11 cellular contexts compared by ENCODE assay signal in genomic region chr16:57194512-57194911, GRCh38. TPM values are rescaled to one million over a fixed set of nuclear protein-coding genes. Genes with fewer than 3 reads are reported as not detected.
DNase-seq lines count a peak whose midpoint lies in the region; ATAC-seq and TF ChIP-seq lines count a peak whose summit lies in the region.
"Had no signal": no experiment of that assay in that cellular context is flagged by ENCODE, and none has a peak within 500 bp of the region (broad histone marks: within the 10 kb centered on the region; RNA-seq: fewer than 3 reads in every experiment).

No MANE protein-coding gene starts in this region.

- peak; percentile 78 for DNase-seq in GM04503 (ENCODE audit: low read depth)
- peak; percentile 90 for DNase-seq in PC-3
- DNase-seq in esophagus muscularis mucosa (ENCODE audit: extremely low spot score), result no peak
- DNase-seq in pulmonary artery endothelial cell (ENCODE audit: low read depth, low spot score), result peak; percentile 76
- DNase-seq in NK-92 (lab: John Stamatoyannopoulos, UW; ENCODE audit: unreplicated experiment), result no peak
- no peak for DNase-seq in colonic mucosa
- DNase-seq: effector CD4-positive, alpha-beta T cell; spleen; T-helper 2 cell had no signal

- H3K9ac ChIP-seq in PC-3 (ENCODE audit: low read length) (peak overlapping the region; percentile 43), colonic mucosa (ENCODE audit: low read depth in 2 of 2, low read length in 2 of 2) (no peak overlapping the region)

- H3K9me3 ChIP-seq in PC-3 (ENCODE audit: low read length), result no peaks in the 10 kb centered on the region
- no peaks in the 10 kb centered on the region for H3K9me3 ChIP-seq in esophagus muscularis mucosa
- no peaks in the 10 kb centered on the region for H3K9me3 ChIP-seq in colonic mucosa
- H3K9me3 ChIP-seq: spleen had no signal

- H3K27ac ChIP-seq in PC-3 (ENCODE audit: low read length), result peak overlapping the region; percentile 87
- peak overlapping the region; percentile 5 to 53 (median 37) for H3K27ac ChIP-seq in esophagus muscularis mucosa (replicated peaks in 1 of 4)
- H3K27ac ChIP-seq in colonic mucosa, result no peak overlapping the region
- H3K27ac ChIP-seq: HL-60, spleen had no signal

- CTCF ChIA-PET in PC-3 (lab: Charles Lee), result interaction anchor here (0.6 kb wide), 1 partner anchor 51 kb away, joined by 13 read pairs; no protein-coding TSS in a partner anchor

- TF ChIP-seq CTCF in PC-3 (conservative IDR thresholded peaks at IDR 0.05; ENCODE audit: low read depth, low read length) (no peak), esophagus muscularis mucosa (IDR thresholded peaks at IDR 0.05) (no peak), colonic mucosa (IDR thresholded peaks at IDR 0.05) (no peak)

- no peaks in the 10 kb centered on the region for H3K9me2 ChIP-seq in PC-3 (replicated peaks; ENCODE audit: low read length)

- H3K79me2 ChIP-seq in PC-3 (ENCODE audit: low read length), result peaks cover 83% of the 10 kb centered on the region

- no peaks in the 10 kb centered on the region for H3K36me3 ChIP-seq in PC-3 (ENCODE audit: low read depth, low read length)
- H3K36me3 ChIP-seq in esophagus muscularis mucosa, result no peaks in the 10 kb centered on the region
- H3K36me3 ChIP-seq in colonic mucosa, result no peaks in the 10 kb centered on the region

- peak; percentile 93 for ATAC-seq in PC-3
- no peak for ATAC-seq in GM18517 (IDR thresholded peaks at IDR 0.05; ENCODE audit: unreplicated experiment)

- H4K20me1 ChIP-seq in PC-3 (ENCODE audit: low read length), result no peaks in the 10 kb centered on the region

- no peaks in the 10 kb centered on the region for H3F3A ChIP-seq in PC-3 (ENCODE audit: low read length, unreplicated experiment)

- intact Hi-C loops in PC-3 (cut with micrococcal nuclease) (loop anchor here (5.0 kb wide), 2 partner anchors 53 to 108 kb away; partner anchors contain the start of gene ARL2BP), esophagus muscularis mucosa (cut with DNase I) (no loop called here), colonic mucosa (cut with DNase I) (no loop called here)

- H3K4me1 ChIP-seq in PC-3 (ENCODE audit: insufficient read depth, low read length), result peaks cover 56% of the 10 kb centered on the region
- peaks cover 26 to 78% (median 69%) of the 10 kb centered on the region in 4 donors for H3K4me1 ChIP-seq in esophagus muscularis mucosa
- peaks cover 4% of the 10 kb centered on the region for H3K4me1 ChIP-seq in colonic mucosa

- peak overlapping the region; percentile 32; the same call in 1 of the 2 replicates for H3K4me3 ChIP-seq in PC-3 (ENCODE audit: low read length)
- peak overlapping the region in 1 of 4 donors; percentile 24 for H3K4me3 ChIP-seq in esophagus muscularis mucosa
- no peak overlapping the region for H3K4me3 ChIP-seq in colonic mucosa
- H3K4me3 ChIP-seq: spleen had no signal

- BruUV-seq in PC-3 (replicated peaks; lab: Mats Ljungman, UMichigan), result no TSS peak

- H2AFZ ChIP-seq in PC-3 (ENCODE audit: low read length), result no peak overlapping the region

- no peak for TF ChIP-seq EP300 in esophagus muscularis mucosa (IDR thresholded peaks at IDR 0.05)

- peak overlapping the region; percentile 64 for H3K4me2 ChIP-seq in PC-3 (ENCODE audit: low read length)

- H3K27me3 ChIP-seq in PC-3 (ENCODE audit: low read length) (no peaks in the 10 kb centered on the region), esophagus muscularis mucosa (no peaks in the 10 kb centered on the region), colonic mucosa (no peaks in the 10 kb centered on the region)
- H3K27me3 ChIP-seq: spleen had no signal

- POLR2A ChIA-PET in PC-3 (lab: Charles Lee; ENCODE audit: unreplicated experiment), result interaction anchor here (0.7 to 1.0 kb wide), 2 partner anchors 9 to 125 kb away, joined by 3 to 4 read pairs; partner anchors contain the start of genes PSME3IP1 and RSPRY1

- TF ChIP-seq POLR2A in esophagus muscularis mucosa (IDR thresholded peaks at IDR 0.05; ENCODE audit: low read depth), result no peak

RNA-seq across cellular contexts. Expression of gene RSPRY1, which starts 8.4 kb away (rescaled TPM):
- 17.5 and 18.3 TPM in 2 replicates for total RNA-seq in PC-3 (2014; rRNA removed)
- 10 to 100 TPM; 22.4 to 30.7 (median 25.7) TPM for total RNA-seq in esophagus muscularis mucosa
- 65.5 and 90.7 TPM in 2 replicates for total RNA-seq in pulmonary artery endothelial cell
- 10 to 100 TPM; 33.7 to 51.0 TPM for total RNA-seq in colonic mucosa

RNA-seq across cellular contexts. Expression of gene PSME3IP1, which starts 8.7 kb away (rescaled TPM):
- 45.6 and 56.4 TPM in 2 replicates for total RNA-seq in PC-3 (2014; rRNA removed)
- 10 to 100 TPM; 47.8 to 60.7 (median 57.5) TPM for total RNA-seq in esophagus muscularis mucosa
- total RNA-seq in pulmonary artery endothelial cell, result 67.7 and 79.1 TPM in 2 replicates
- total RNA-seq in colonic mucosa, result 100 to 1,000 TPM in 1 of 2 donors, 10 to 100 TPM in 1; 80.9 to 108 TPM

RNA-seq across cellular contexts. Expression of gene ARL2BP, which starts 50.5 kb away (rescaled TPM):
- total RNA-seq in PC-3 (2014; rRNA removed), result 35.3 and 38.4 TPM in 2 replicates
- 10 to 100 TPM; 58.1 to 77.4 (median 66.9) TPM for total RNA-seq in esophagus muscularis mucosa
- 92.6 and 94.5 TPM in 2 replicates for total RNA-seq in pulmonary artery endothelial cell
- total RNA-seq in colonic mucosa, result 10 to 100 TPM; 28.6 to 32.7 TPM

Comparison
In these comparisons a context has a peak if more than half of its experiments do, and no peak if none do; other contexts are left out.
1. DNase-seq: peak in GM04503 (single experiment), PC-3 (single experiment) and pulmonary artery endothelial cell (single experiment); none in esophagus muscularis mucosa (single experiment), NK-92 (single experiment) and colonic mucosa (single experiment).